8 cellular contexts compared by ENCODE assay signal in genomic region chr3:136343873-136344281, GRCh38.
A peak's percentile ranks its signal among the peaks of the same experiment; 100 is the strongest.
DNase-seq lines count a peak whose midpoint lies in the region; ATAC-seq and TF ChIP-seq lines count a peak whose summit lies in the region.

No MANE protein-coding gene starts in this region.

- peak overlapping the region; percentile 78 for H3K27ac Mint-ChIP-seq in nephron progenitor cell

- H3K9me3 Mint-ChIP-seq in nephron progenitor cell: no peaks in the 10 kb centered on the region

- H3K4me3 Mint-ChIP-seq in nephron progenitor cell: no peak overlapping the region

- H3K36me3 Mint-ChIP-seq in nephron progenitor cell (ENCODE audit: low read depth): peaks cover 61% of the 10 kb centered on the region

- DNase-seq in DMS53 (lab: John Stamatoyannopoulos, UW) (peak; percentile 91), NCI-H510A treated with DMSO at 0.1 percent for 48 hours (lab: John Stamatoyannopoulos, UW) (peak; percentile 93), epithelial cell of esophagus (ENCODE audit: low read depth) (peak; percentile 94), nephron progenitor cell (no peak)
- no peak for DNase-seq in stimulated activated CD4-positive, alpha-beta T cell treated with anti-CD3 and anti-CD28 coated beads, Interleukin-12 subunit alpha, Interleukin-12 subunit beta, amount 100 ng/mL, for 4 hours

- H3K27me3 Mint-ChIP-seq in nephron progenitor cell (ENCODE audit: low read depth, poor library complexity): peaks cover 2% of the 10 kb centered on the region

- no peak for ATAC-seq in GM18505 (IDR thresholded peaks at IDR 0.05; ENCODE audit: unreplicated experiment)
- ATAC-seq in GM18867 (IDR thresholded peaks at IDR 0.05; ENCODE audit: unreplicated experiment): no peak
- ATAC-seq in HG02970 (IDR thresholded peaks at IDR 0.05; ENCODE audit: low FRiP score, unreplicated experiment): no peak

- no peak overlapping the region for H3K4me3 ChIP-seq in epithelial cell of esophagus (ENCODE audit: low read length)

- no peak for TF ChIP-seq POLR2A in GM18505 (IDR thresholded peaks at IDR 0.05; ENCODE audit: borderline replicate concordance, extremely low read depth, insufficient read depth, insufficient read length)

- TF ChIP-seq CTCF in epithelial cell of esophagus (IDR thresholded peaks at IDR 0.05; ENCODE audit: insufficient read depth, low read depth, low read length, missing control alignments) (no peak), nephron progenitor cell (IDR thresholded peaks at IDR 0.05) (no peak)

- H3K4me1 Mint-ChIP-seq in nephron progenitor cell: no peaks in the 10 kb centered on the region

Comparison
In these comparisons a context has a peak if more than half of its experiments do, and no peak if none do; other contexts are left out.
1. DNase-seq: peak in DMS53 (single experiment), NCI-H510A treated with DMSO at 0.1 percent for 48 hours (single experiment) and epithelial cell of esophagus (single experiment); none in nephron progenitor cell (single experiment) and stimulated activated CD4-positive, alpha-beta T cell treated with anti-CD3 and anti-CD28 coated beads, Interleukin-12 subunit alpha, Interleukin-12 subunit beta, amount 100 ng/mL, for 4 hours (single experiment).